ENCODE assay signal across 15 cellular contexts in genomic region chr17:65228287-65228686, GRCh38.
A peak's percentile ranks its signal among the peaks of the same experiment; 100 is the strongest.
DNase-seq lines count a peak whose midpoint lies in the region; ATAC-seq and TF ChIP-seq lines count a peak whose summit lies in the region.
"Had no signal": no experiment of that assay in that cellular context is flagged by ENCODE, and none has a peak within 500 bp of the region (broad histone marks: within the 10 kb centered on the region; RNA-seq: fewer than 3 reads in every experiment).

No MANE protein-coding gene starts in this region.

- no peak overlapping the region for H3K18ac ChIP-seq in H9 (ENCODE audit: insufficient read length, low read depth, low read length)

- POLR2A ChIA-PET in CD8-positive, alpha-beta memory T cell (lab: Charles Lee): no interaction called here

- peak overlapping the region in 5 of 8 donors; percentile 9 to 56 (median 43) for H3K27ac Mint-ChIP-seq in CD8-positive, alpha-beta memory T cell
- peak overlapping the region; percentile 88 for H3K27ac Mint-ChIP-seq in activated naive CD8-positive, alpha-beta T cell treated with anti-CD3 and anti-CD28 coated beads, Interleukin-2, amount 50 U/mL, for 24 hours
- H3K27ac Mint-ChIP-seq in natural killer cell treated with Interleukin-12 subunit alpha and Interleukin-12 subunit beta and Interleukin-15 and Interleukin-18, amount 100 ng/mL, for 72 hours: peak overlapping the region in 1 of 2 donors; percentile 93
- no peak overlapping the region; a peak in 1 of 7 replicates for H3K27ac Mint-ChIP-seq in H9

- WGBS in H9 (ENCODE audit: extremely low coverage, insufficient read length, low lambda C conversion rate): no CpG with 5 or more reads among the region's 10 CpGs

- H3K27ac ChIP-seq in CD8-positive, alpha-beta memory T cell (ENCODE audit: low read depth, low read length): no peak overlapping the region
- H3K27ac ChIP-seq in H9 (ENCODE audit: insufficient read length, low read depth, low read length): no peak overlapping the region
- H3K27ac ChIP-seq: colonic mucosa, esophagus muscularis mucosa, psoas muscle had no signal

- no peak for TF ChIP-seq CTCF in H9 (conservative IDR thresholded peaks at IDR 0.05)

- H3K36me3 Mint-ChIP-seq in CD8-positive, alpha-beta memory T cell: no peaks in the 10 kb centered on the region
- no peaks in the 10 kb centered on the region for H3K36me3 Mint-ChIP-seq in activated naive CD8-positive, alpha-beta T cell treated with anti-CD3 and anti-CD28 coated beads, Interleukin-2, amount 50 U/mL, for 24 hours (ENCODE audit: low read depth)
- no peaks in the 10 kb centered on the region for H3K36me3 Mint-ChIP-seq in natural killer cell treated with Interleukin-12 subunit alpha and Interleukin-12 subunit beta and Interleukin-15 and Interleukin-18, amount 100 ng/mL, for 72 hours
- no peaks in the 10 kb centered on the region; a peak in 1 of 7 replicates for H3K36me3 Mint-ChIP-seq in H9 (ENCODE audit: insufficient read depth in 1 of 3, low read depth in 3 of 3)

- no peak overlapping the region for H3K56ac ChIP-seq in H9 (ENCODE audit: insufficient read length, low read depth, low read length)

- no peaks in the 10 kb centered on the region for H3K9me3 Mint-ChIP-seq in CD8-positive, alpha-beta memory T cell
- no peaks in the 10 kb centered on the region for H3K9me3 Mint-ChIP-seq in activated naive CD8-positive, alpha-beta T cell treated with anti-CD3 and anti-CD28 coated beads, Interleukin-2, amount 50 U/mL, for 24 hours
- H3K9me3 Mint-ChIP-seq in natural killer cell treated with Interleukin-12 subunit alpha and Interleukin-12 subunit beta and Interleukin-15 and Interleukin-18, amount 100 ng/mL, for 72 hours: no peaks in the 10 kb centered on the region
- no peaks in the 10 kb centered on the region; a peak in 1 of 5 replicates for H3K9me3 Mint-ChIP-seq in H9

- H2BK15ac ChIP-seq in H9 (ENCODE audit: low read depth, low read length): no peak overlapping the region

- H3T11ph ChIP-seq in H9 (ENCODE audit: low read length): no peak overlapping the region

- H4K20me1 ChIP-seq in H9 (ENCODE audit: control insufficient read depth, insufficient read depth, insufficient read length): no peaks in the 10 kb centered on the region

- DNase-seq in CD8-positive, alpha-beta memory T cell: no peak
- DNase-seq in Jurkat, Clone E6-1 (ENCODE audit: low read depth, low spot score): no peak
- no peak for DNase-seq in activated naive CD8-positive, alpha-beta T cell treated with anti-CD3 and anti-CD28 coated beads, Interleukin-2, amount 50 U/mL, for 24 hours
- DNase-seq in natural killer cell treated with Interleukin-12 subunit alpha and Interleukin-12 subunit beta and Interleukin-15 and Interleukin-18, amount 100 ng/mL, for 72 hours (ENCODE audit: low spot score): no peak
- DNase-seq in NCI-H2196 (lab: John Stamatoyannopoulos, UW; ENCODE audit: unreplicated experiment): no peak
- DNase-seq in superior temporal gyrus (ENCODE audit: extremely low spot score): no peak
- DNase-seq in H9: no peak
- DNase-seq: colonic mucosa, left cardiac atrium, NCI-H2107, psoas muscle had no signal

- H2BK12ac ChIP-seq in H9 (ENCODE audit: insufficient read length, low read depth, low read length): no peak overlapping the region

- no peaks in the 10 kb centered on the region for H3K27me3 ChIP-seq in CD8-positive, alpha-beta memory T cell (ENCODE audit: insufficient read depth, low read length, poor library complexity, severe bottlenecking)
- H3K27me3 ChIP-seq in H9 (ENCODE audit: insufficient read depth, low read length): no peaks in the 10 kb centered on the region
- H3K27me3 ChIP-seq: colonic mucosa, upper lobe of left lung had no signal

- H3K36me3 ChIP-seq in CD8-positive, alpha-beta memory T cell (ENCODE audit: insufficient read depth, low read length): no peaks in the 10 kb centered on the region
- H3K36me3 ChIP-seq: colonic mucosa, esophagus muscularis mucosa, upper lobe of left lung had no signal

- H4K5ac ChIP-seq in H9 (ENCODE audit: insufficient read length, low read depth, low read length): no peak overlapping the region

- H3K4ac ChIP-seq in H9 (ENCODE audit: low read depth, low read length): no peak overlapping the region

- H3K4me2 ChIP-seq in H9 (ENCODE audit: insufficient read depth, insufficient read length, low read length): no peak overlapping the region

- H3K14ac ChIP-seq in H9 (ENCODE audit: insufficient read depth, low read length): no peak overlapping the region

- no peak overlapping the region for H2BK20ac ChIP-seq in H9 (ENCODE audit: low read depth, low read length, poor library complexity, severe bottlenecking)

- peak overlapping the region; percentile 15 for H3K4me3 ChIP-seq in CD8-positive, alpha-beta memory T cell (ENCODE audit: low read length)
- H3K4me3 ChIP-seq in Jurkat, Clone E6-1 (ENCODE audit: low read length): peak overlapping the region; percentile 39
- H3K4me3 ChIP-seq: colonic mucosa, esophagus muscularis mucosa, psoas muscle had no signal

- no peak overlapping the region for H4K8ac ChIP-seq in H9 (replicated peaks; ENCODE audit: insufficient read length, low read depth, low read length)

- H2AFZ ChIP-seq in H9 (ENCODE audit: low read length): no peak overlapping the region

- no peak overlapping the region for H2BK5ac ChIP-seq in H9 (ENCODE audit: insufficient read length, low read length)

- no peak overlapping the region for H2BK120ac ChIP-seq in H9 (ENCODE audit: low read depth, low read length, poor library complexity, severe bottlenecking)

- H3K23me2 ChIP-seq in H9 (ENCODE audit: insufficient read length, low read depth, low read length, poor library complexity, severe bottlenecking): no peaks in the 10 kb centered on the region

- CTCF ChIA-PET in CD8-positive, alpha-beta memory T cell (lab: Charles Lee): interaction anchor here (1.0 kb wide), 1 partner anchor 10 kb away, joined by 3 read pairs; no protein-coding TSS in a partner anchor

- no peak overlapping the region for H3K9ac ChIP-seq in H9 (ENCODE audit: extremely low read depth, insufficient read length, low read length)

- H3K23ac ChIP-seq in H9 (ENCODE audit: insufficient read length, low read depth, low read length): no peak overlapping the region

- no peaks in the 10 kb centered on the region for H3K9me3 ChIP-seq in CD8-positive, alpha-beta memory T cell (ENCODE audit: low read length)
- H3K9me3 ChIP-seq in H9 (ENCODE audit: control insufficient read depth, low read depth, low read length): no peaks in the 10 kb centered on the region
- H3K9me3 ChIP-seq: colonic mucosa, esophagus muscularis mucosa, psoas muscle, upper lobe of left lung had no signal

- no peaks in the 10 kb centered on the region for H3K27me3 Mint-ChIP-seq in CD8-positive, alpha-beta memory T cell
- peaks cover 21% of the 10 kb centered on the region for H3K27me3 Mint-ChIP-seq in activated naive CD8-positive, alpha-beta T cell treated with anti-CD3 and anti-CD28 coated beads, Interleukin-2, amount 50 U/mL, for 24 hours
- peaks cover 0 to 5% of the 10 kb centered on the region in 2 donors for H3K27me3 Mint-ChIP-seq in natural killer cell treated with Interleukin-12 subunit alpha and Interleukin-12 subunit beta and Interleukin-15 and Interleukin-18, amount 100 ng/mL, for 72 hours
- H3K27me3 Mint-ChIP-seq in H9 (ENCODE audit: low read depth): no peaks in the 10 kb centered on the region; the same call in 1 of the 2 replicates

- peaks cover 23 to 38% (median 31%) of the 10 kb centered on the region in 3 donors for H3K4me1 Mint-ChIP-seq in CD8-positive, alpha-beta memory T cell
- H3K4me1 Mint-ChIP-seq in activated naive CD8-positive, alpha-beta T cell treated with anti-CD3 and anti-CD28 coated beads, Interleukin-2, amount 50 U/mL, for 24 hours: peaks cover 39% of the 10 kb centered on the region
- H3K4me1 Mint-ChIP-seq in natural killer cell treated with Interleukin-12 subunit alpha and Interleukin-12 subunit beta and Interleukin-15 and Interleukin-18, amount 100 ng/mL, for 72 hours (ENCODE audit: low read depth in 2 of 2): peaks cover 27 to 32% of the 10 kb centered on the region in 2 donors
- H3K4me1 Mint-ChIP-seq in H9: peaks cover 12 to 18% of the 10 kb centered on the region in 2 experiments; a peak in 3 of 4 replicates

- no peaks in the 10 kb centered on the region for H3K79me1 ChIP-seq in H9 (ENCODE audit: insufficient read depth, low read depth, low read length, poor library complexity, severe bottlenecking)

- no peak for ATAC-seq in activated naive CD8-positive, alpha-beta T cell treated with anti-CD3 and anti-CD28 coated beads, Interleukin-2, amount 50 U/mL, for 24 hours
- ATAC-seq in natural killer cell treated with Interleukin-12 subunit alpha and Interleukin-12 subunit beta and Interleukin-15 and Interleukin-18, amount 100 ng/mL, for 72 hours: no peak
- ATAC-seq in GM21737 (IDR thresholded peaks at IDR 0.05; ENCODE audit: unreplicated experiment): no peak
- ATAC-seq: psoas muscle, Right ventricle myocardium inferior had no signal

- H2AK5ac ChIP-seq in H9 (ENCODE audit: insufficient read length, low read length): no peak overlapping the region

- peaks cover 21% of the 10 kb centered on the region for H3K4me1 ChIP-seq in CD8-positive, alpha-beta memory T cell (ENCODE audit: insufficient read depth, low read length)
- no peaks in the 10 kb centered on the region for H3K4me1 ChIP-seq in H9 (ENCODE audit: insufficient read depth, low read length)
- H3K4me1 ChIP-seq: colonic mucosa, psoas muscle had no signal

- peak overlapping the region in 6 of 7 donors; percentile 70 to 87 (median 74) for H3K4me3 Mint-ChIP-seq in CD8-positive, alpha-beta memory T cell
- H3K4me3 Mint-ChIP-seq in activated naive CD8-positive, alpha-beta T cell treated with anti-CD3 and anti-CD28 coated beads, Interleukin-2, amount 50 U/mL, for 24 hours: peak overlapping the region; percentile 49
- H3K4me3 Mint-ChIP-seq in natural killer cell treated with Interleukin-12 subunit alpha and Interleukin-12 subunit beta and Interleukin-15 and Interleukin-18, amount 100 ng/mL, for 72 hours: peak overlapping the region; percentile 62
- H3K4me3 Mint-ChIP-seq in H9: no peak overlapping the region

- H3K79me2 ChIP-seq in H9 (ENCODE audit: insufficient read depth, low read length): no peaks in the 10 kb centered on the region

- H4K91ac ChIP-seq in H9 (ENCODE audit: insufficient read length, low read depth, low read length): no peak overlapping the region

Comparison
In these comparisons a context has a peak if more than half of its experiments do, and no peak if none do; other contexts are left out.
1. H3K27ac Mint-ChIP-seq: peak in CD8-positive, alpha-beta memory T cell (5 of 8) and activated naive CD8-positive, alpha-beta T cell treated with anti-CD3 and anti-CD28 coated beads, Interleukin-2, amount 50 U/mL, for 24 hours (single experiment); none in H9 (0 of 3).
2. H3K4me3 Mint-ChIP-seq: peak in CD8-positive, alpha-beta memory T cell (6 of 7), activated naive CD8-positive, alpha-beta T cell treated with anti-CD3 and anti-CD28 coated beads, Interleukin-2, amount 50 U/mL, for 24 hours (single experiment) and natural killer cell treated with Interleukin-12 subunit alpha and Interleukin-12 subunit beta and Interleukin-15 and Interleukin-18, amount 100 ng/mL, for 72 hours (single experiment); none in H9 (0 of 2).